10 cellular contexts compared by ENCODE assay signal in genomic region chr19:55546822-55547614, GRCh38. TPM values are rescaled to one million over a fixed set of nuclear protein-coding genes. Genes with fewer than 3 reads are reported as not detected.
DNase-seq lines count a peak whose midpoint lies in the region; ATAC-seq, FAIRE-seq and TF ChIP-seq lines count a peak whose summit lies in the region.
"Had no signal": no experiment of that assay in that cellular context is flagged by ENCODE, and none has a peak within 500 bp of the region (broad histone marks: within the 10 kb centered on the region; RNA-seq: fewer than 3 reads in every experiment).

No MANE protein-coding gene starts in this region.

- ATAC-seq in thoracic aorta (ENCODE audit: insufficient number of reproducible peaks, low FRiP score, low read depth) (peak; percentile 87), GM21786 (IDR thresholded peaks at IDR 0.05; ENCODE audit: unreplicated experiment) (no peak), HG03139 (IDR thresholded peaks at IDR 0.05; ENCODE audit: unreplicated experiment) (no peak)

- peaks cover 3% of the 10 kb centered on the region for H3K27me3 Mint-ChIP-seq in astrocyte (ENCODE audit: low read depth, unreplicated experiment)

- H3K9ac ChIP-seq in astrocyte (ENCODE audit: low read length): peak overlapping the region; percentile 17

- peak overlapping the region; percentile 62 for H3K4me2 ChIP-seq in astrocyte (ENCODE audit: low read length)

- H4K20me1 ChIP-seq in astrocyte (ENCODE audit: insufficient read depth, low read length): no peaks in the 10 kb centered on the region

- H3K36me3 ChIP-seq in HEK293 (ENCODE audit: control insufficient read depth in 2 of 2, insufficient read depth in 1 of 2, low read length in 2 of 2) (no peaks in the 10 kb centered on the region), astrocyte (ENCODE audit: insufficient read depth, low read length) (no peaks in the 10 kb centered on the region), thoracic aorta (no peaks in the 10 kb centered on the region)

- H3K9me3 ChIP-seq in HEK293 (ENCODE audit: control insufficient read depth, insufficient read depth, low read depth, low read length): no peaks in the 10 kb centered on the region
- H3K9me3 ChIP-seq in astrocyte (ENCODE audit: insufficient read depth, low read depth, low read length): no peaks in the 10 kb centered on the region
- H3K9me3 ChIP-seq in thoracic aorta: no peaks in the 10 kb centered on the region

- H3K27ac Mint-ChIP-seq in astrocyte (ENCODE audit: unreplicated experiment): no peak overlapping the region
- H3K27ac Mint-ChIP-seq: activated naive CD8-positive, alpha-beta T cell treated with anti-CD3 and anti-CD28 coated beads, Interleukin-2, amount 10 ng/mL, durations not matched to agents 7 days and 5 days had no signal

- no peak overlapping the region for H3K4me3 Mint-ChIP-seq in astrocyte (ENCODE audit: unreplicated experiment)
- H3K4me3 Mint-ChIP-seq: activated naive CD8-positive, alpha-beta T cell treated with anti-CD3 and anti-CD28 coated beads, Interleukin-2, amount 10 ng/mL, durations not matched to agents 7 days and 5 days had no signal

- no peak overlapping the region for H2AFZ ChIP-seq in astrocyte (ENCODE audit: low read depth, low read length)

- POLR2A ChIA-PET in HEK293 (lab: Yijun Ruan, JAX): interaction anchor here (0.6 kb wide), 1 partner anchor 27 kb away, joined by 4 read pairs; no protein-coding TSS in a partner anchor

- no peak for TF ChIP-seq CTCF in HEK293 (tag by site-specific recombination; IDR thresholded peaks at IDR 0.05)
- TF ChIP-seq CTCF in astrocyte (IDR thresholded peaks at IDR 0.05; ENCODE audit: insufficient read depth, low read depth, low read length): no peak
- no peak for TF ChIP-seq CTCF in thoracic aorta (IDR thresholded peaks at IDR 0.05)

- no peaks in the 10 kb centered on the region for H3K79me2 ChIP-seq in astrocyte (ENCODE audit: insufficient read depth, low read length)

- H3K4me1 Mint-ChIP-seq in astrocyte (ENCODE audit: low read depth, unreplicated experiment): peaks cover 16% of the 10 kb centered on the region

- H3K27me3 ChIP-seq in astrocyte (ENCODE audit: insufficient read depth, low read length): no peaks in the 10 kb centered on the region
- H3K27me3 ChIP-seq in thoracic aorta (replicated peaks; ENCODE audit: insufficient read depth): no peaks in the 10 kb centered on the region

- no peaks in the 10 kb centered on the region for H3K9me3 Mint-ChIP-seq in astrocyte (ENCODE audit: unreplicated experiment)

- CTCF ChIA-PET in HEK293 (lab: Yijun Ruan, JAX): interaction anchor here (0.6 to 1.6 kb wide), 5 partner anchors 27 to 85 kb away, joined by 3 to 5 read pairs (median 3); no protein-coding TSS in a partner anchor

- no peak overlapping the region for H3K4me3 ChIP-seq in HEK293 (ENCODE audit: low read depth, low read length)
- H3K4me3 ChIP-seq in astrocyte (ENCODE audit: insufficient read depth, low read depth, low read length): no peak overlapping the region
- peak overlapping the region; percentile 45 for H3K4me3 ChIP-seq in thoracic aorta

- no peak overlapping the region for H3K27ac ChIP-seq in HEK293 (ENCODE audit: extremely low read depth, low read depth, low read length)
- peak overlapping the region; percentile 40 for H3K27ac ChIP-seq in astrocyte (ENCODE audit: low read depth, low read length)
- H3K27ac ChIP-seq in thoracic aorta: peak overlapping the region in 1 of 2 donors; percentile 72

- FAIRE-seq in astrocyte (lab: Jason Lieb, UNC): no peak

- H3K4me1 ChIP-seq in HEK293 (ENCODE audit: control insufficient read depth, insufficient read depth, low read length): peaks cover 9% of the 10 kb centered on the region
- peaks cover 26% of the 10 kb centered on the region for H3K4me1 ChIP-seq in astrocyte (ENCODE audit: insufficient read depth, low read length)
- peaks cover 22 to 40% of the 10 kb centered on the region in 2 donors for H3K4me1 ChIP-seq in thoracic aorta (ENCODE audit: control insufficient read depth in 1 of 2, low read depth in 2 of 2)

- DNase-seq in astrocyte (ENCODE audit: low read depth): peak; percentile 82
- peak; percentile 93 for DNase-seq in iris pigment epithelial cell (ENCODE audit: low read depth)
- DNase-seq in thoracic aorta (ENCODE audit: low spot score): peak; percentile 68
- no peak for DNase-seq in NCI-H345 (lab: John Stamatoyannopoulos, UW)
- DNase-seq in NCI-H526 (lab: John Stamatoyannopoulos, UW): no peak
- DNase-seq: activated naive CD8-positive, alpha-beta T cell treated with anti-CD3 and anti-CD28 coated beads, Interleukin-2, amount 10 ng/mL, durations not matched to agents 7 days and 5 days had no signal

- H3K36me3 Mint-ChIP-seq in astrocyte (ENCODE audit: low read depth, unreplicated experiment): peaks cover 2% of the 10 kb centered on the region
- H3K36me3 Mint-ChIP-seq: activated naive CD8-positive, alpha-beta T cell treated with anti-CD3 and anti-CD28 coated beads, Interleukin-2, amount 10 ng/mL, durations not matched to agents 7 days and 5 days had no signal

TF ChIP-seq in HEK293, 187 proteins besides CTCF, POLR2A, EP300 and RAD21:
- TF ChIP-seq ZNF26 (tag by site-specific recombination; IDR thresholded peaks at IDR 0.05) (no peak), ZNF23 (tag by site-specific recombination; IDR thresholded peaks at IDR 0.05; ENCODE audit: borderline replicate concordance) (no peak), ZNF138 (tag by site-specific recombination; IDR thresholded peaks at IDR 0.05; ENCODE audit: borderline replicate concordance) (no peak), YY2 (tag by site-specific recombination; IDR thresholded peaks at IDR 0.05) (no peak), OVOL3 (tag by site-specific recombination; IDR thresholded peaks at IDR 0.05) (no peak), ZNF48 (tag by site-specific recombination; IDR thresholded peaks at IDR 0.05) (no peak), GFI1B (tag by site-specific recombination; IDR thresholded peaks at IDR 0.05) (no peak), ZNF394 (tag by site-specific recombination; IDR thresholded peaks at IDR 0.05; ENCODE audit: borderline replicate concordance) (0 out of 2 replicates have a peak, but pooled peaks have one; percentile 27)

RNA-seq across cellular contexts. Expression of gene SBK3, which starts 1.7 kb away (rescaled TPM):
- 0.34 and 0.91 TPM in 2 replicates for total RNA-seq in astrocyte
- total RNA-seq in thoracic aorta: not detected
- total RNA-seq: activated naive CD8-positive, alpha-beta T cell treated with anti-CD3 and anti-CD28 coated beads, Interleukin-2, amount 10 ng/mL, durations not matched to agents 7 days and 5 days; renal cortical epithelial cell had no signal

RNA-seq across cellular contexts. Expression of gene SBK2, which starts 10.1 kb away (rescaled TPM):
- total RNA-seq in astrocyte: 2.5 and 4.2 TPM in 2 replicates
- not detected for total RNA-seq in thoracic aorta
- total RNA-seq: activated naive CD8-positive, alpha-beta T cell treated with anti-CD3 and anti-CD28 coated beads, Interleukin-2, amount 10 ng/mL, durations not matched to agents 7 days and 5 days; renal cortical epithelial cell had no signal

RNA-seq across cellular contexts. Expression of gene ZNF579, which starts 33.6 kb away (rescaled TPM):
- 50.2 and 58.0 TPM in 2 replicates for total RNA-seq in astrocyte
- 1 to 10 TPM; 2.4 to 3.9 TPM for total RNA-seq in thoracic aorta

RNA-seq across cellular contexts. Expression of gene FIZ1, which starts 52.3 kb away (rescaled TPM):
- 14.2 and 14.5 TPM in 2 replicates for total RNA-seq in astrocyte
- total RNA-seq in thoracic aorta: 10 to 100 TPM in 1 of 2 donors, 1 to 10 TPM in 1; 9.5 to 17.3 TPM

RNA-seq across cellular contexts. Expression of gene ZNF524, which starts 53.1 kb away (rescaled TPM):
- total RNA-seq in astrocyte: 6.0 and 6.3 TPM in 2 replicates
- 10 to 100 TPM; 21.7 to 26.4 TPM for total RNA-seq in thoracic aorta

Comparison
In these comparisons a context has a peak if more than half of its experiments do, and no peak if none do; other contexts are left out.
1. DNase-seq: peak in astrocyte (single experiment), iris pigment epithelial cell (single experiment) and thoracic aorta (single experiment); none in NCI-H345 (single experiment) and NCI-H526 (0 of 2).
2. RNA of gene ZNF579, which starts 33.6 kb away (total RNA-seq): 50.2 to 58.0 TPM in astrocyte; 2.4 to 3.9 TPM in thoracic aorta; every median in the first group is over 10 times any median in the second.